In the genomic region with DNA sequence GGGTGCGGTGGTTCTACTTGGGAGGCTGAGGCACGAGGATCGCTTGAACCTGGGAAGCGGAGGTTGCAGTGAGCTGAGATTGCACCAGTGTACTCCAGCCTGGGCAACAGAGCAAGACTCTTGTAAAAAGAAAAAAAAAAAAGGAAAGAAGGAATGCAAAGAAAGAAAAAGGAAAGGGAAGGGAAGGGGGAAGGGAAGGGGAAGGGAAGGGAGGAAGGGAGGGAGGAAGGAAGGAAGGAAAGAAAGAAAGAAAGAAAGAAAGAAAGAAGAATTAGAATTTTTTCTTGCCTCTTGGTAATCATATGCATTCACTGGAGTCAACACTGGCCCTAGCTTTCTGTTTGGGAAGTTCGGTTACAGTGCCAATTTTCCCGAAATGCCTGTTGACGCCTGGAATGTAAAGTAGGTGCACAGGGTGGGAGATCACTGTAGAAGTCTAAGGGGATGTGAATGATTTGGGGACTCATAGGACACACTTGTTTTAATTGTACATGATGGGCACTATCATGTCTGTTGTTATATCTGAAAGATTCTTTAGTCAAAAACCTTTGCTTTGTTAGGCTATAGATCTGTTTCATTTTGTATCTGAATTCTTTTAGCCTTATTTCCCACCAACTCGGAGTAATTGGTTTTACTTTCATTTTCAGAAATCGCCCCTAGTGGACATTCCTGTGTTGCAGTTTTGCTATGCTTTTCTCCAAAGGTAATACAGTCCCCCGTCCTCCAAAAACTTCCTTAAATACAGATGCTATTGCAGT, we compare ENCODE assay signal across 8 cellular contexts. TPM values are rescaled to one million over a fixed set of nuclear protein-coding genes. Genes with fewer than 3 reads are reported as not detected.
A peak's percentile ranks its signal among the peaks of the same experiment; 100 is the strongest.
DNase-seq lines count a peak whose midpoint lies in the region; ATAC-seq and TF ChIP-seq lines count a peak whose summit lies in the region.

No MANE protein-coding gene starts in this region.

- no peaks in the 10 kb centered on the region for H3K9me3 ChIP-seq in OCI-LY3 (ENCODE audit: insufficient read depth, low read length)
- no peaks in the 10 kb centered on the region for H3K9me3 ChIP-seq in gastroesophageal sphincter

- H3K79me2 ChIP-seq in OCI-LY3 (ENCODE audit: low read length) = no peaks in the 10 kb centered on the region

- H3K27me3 ChIP-seq in OCI-LY3 (ENCODE audit: low read depth, low read length) (no peaks in the 10 kb centered on the region), gastroesophageal sphincter (no peaks in the 10 kb centered on the region)

- no peaks in the 10 kb centered on the region for H4K20me1 ChIP-seq in OCI-LY3 (ENCODE audit: insufficient read depth, low read length)

- no peaks in the 10 kb centered on the region for H3K27me3 Mint-ChIP-seq in osteocyte (ENCODE audit: unreplicated experiment)

- TF ChIP-seq EP300 in gastroesophageal sphincter (IDR thresholded peaks at IDR 0.05) = no peak

- no peak overlapping the region for H2AFZ ChIP-seq in OCI-LY3 (ENCODE audit: low read depth, low read length)

- TF ChIP-seq CTCF in OCI-LY3 (IDR thresholded peaks at IDR 0.05; ENCODE audit: low read depth, low read length) = peak; percentile 57
- peak; percentile 78 to 86 (median 82) for TF ChIP-seq CTCF in gastroesophageal sphincter (IDR thresholded peaks at IDR 0.05)
- peak; percentile 77 for TF ChIP-seq CTCF in osteocyte (IDR thresholded peaks at IDR 0.05)

- H3K4me1 ChIP-seq in OCI-LY3 (ENCODE audit: low read length) = peaks cover 71% of the 10 kb centered on the region
- H3K4me1 ChIP-seq in gastroesophageal sphincter = peaks cover 0 to 7% (median 3%) of the 10 kb centered on the region in 3 donors

- DNase-seq in G401 (ENCODE audit: low spot score) = peak; percentile 65
- peak; percentile 49 for DNase-seq in HPDE6-E6E7 (ENCODE audit: extremely low spot score)
- peak; percentile 28 for DNase-seq in activated naive CD4-positive, alpha-beta T cell treated with anti-CD3 and anti-CD28 coated beads, Interleukin-2, amount 50 U/mL, for 16 hours
- no peak for DNase-seq in osteocyte (ENCODE audit: extremely low spot score, unreplicated experiment)

- H3K4me1 Mint-ChIP-seq in osteocyte (ENCODE audit: unreplicated experiment) = peaks cover 11% of the 10 kb centered on the region

- TF ChIP-seq POLR2A in gastroesophageal sphincter (IDR thresholded peaks at IDR 0.05) = no peak

- H3K36me3 Mint-ChIP-seq in osteocyte (ENCODE audit: unreplicated experiment) = no peaks in the 10 kb centered on the region

- H3K27ac ChIP-seq in OCI-LY3 (ENCODE audit: low read length) = peak overlapping the region; percentile 90
- H3K27ac ChIP-seq in gastroesophageal sphincter = peak overlapping the region; percentile 75 to 81 (median 78)

- no peaks in the 10 kb centered on the region for H3K9me3 Mint-ChIP-seq in osteocyte (ENCODE audit: unreplicated experiment)

- ATAC-seq in gastroesophageal sphincter (peak; percentile 85), GM18511 (IDR thresholded peaks at IDR 0.05; ENCODE audit: unreplicated experiment) (no peak), HG02840 (IDR thresholded peaks at IDR 0.05; ENCODE audit: low FRiP score, unreplicated experiment) (no peak)

- in situ Hi-C loops in G401 (cut with HindIII; ENCODE audit: low sequenced_read_pairs) = loop anchor here (10.0 kb wide), 1 partner anchor 105 kb away; no protein-coding TSS in a partner anchor

- H3K36me3 ChIP-seq in OCI-LY3 (replicated peaks; ENCODE audit: low read depth, low read length) (peaks cover 2% of the 10 kb centered on the region), gastroesophageal sphincter (peaks cover 0 to 41% of the 10 kb centered on the region in 2 donors)

- peak overlapping the region; percentile 96 for H3K27ac Mint-ChIP-seq in osteocyte (ENCODE audit: unreplicated experiment)

- H3K4me3 ChIP-seq in OCI-LY3 (ENCODE audit: low read length) (peak overlapping the region; percentile 73), gastroesophageal sphincter (peak overlapping the region; percentile 55 to 76)

- WGBS in gastroesophageal sphincter (ENCODE audit: low coverage in 1 of 2), 2 donors = 0 to 1% methylated on average over 6 of the region's 10 CpGs

- H3K9ac ChIP-seq in OCI-LY3 (ENCODE audit: low read length) = peak overlapping the region; percentile 67

- peak overlapping the region; percentile 92 for H3K4me2 ChIP-seq in OCI-LY3 (ENCODE audit: low read length)

- H3K4me3 Mint-ChIP-seq in osteocyte (ENCODE audit: unreplicated experiment) = peak overlapping the region; percentile 79

RNA-seq across cellular contexts. Expression of gene MORC3, which starts 59.8 kb away (rescaled TPM):
- 21.8 and 31.9 TPM in 2 replicates for total RNA-seq in G401 (2014; rRNA removed; shearing (Covaris generic))
- total RNA-seq in gastroesophageal sphincter = 10 to 100 TPM; 31.0 to 54.8 (median 48.4) TPM
- 27.8 and 31.1 TPM in 2 replicates for total RNA-seq in osteocyte
